ENCODE assay signal across 26 cellular contexts in genomic region chr20:58792426-58792825, GRCh38.
"Had no signal": no experiment of that assay in that cellular context is flagged by ENCODE, and none has a peak within 500 bp of the region (broad histone marks: within the 10 kb centered on the region; RNA-seq: fewer than 3 reads in every experiment).

No MANE protein-coding gene starts in this region.

- FAIRE-seq: frontal cortex had no signal

- H3K4me3 ChIP-seq: body of pancreas, colonic mucosa, dorsolateral prefrontal cortex had no signal

- DNase-seq: activated CD4-positive, alpha-beta memory T cell treated with anti-CD3 and anti-CD28 coated beads, Interleukin-2, amount 10 ng/mL, durations not matched to agents 7 days and 5 days; activated CD4-positive, alpha-beta T cell treated with anti-CD3 and anti-CD28 coated beads for 36 hours; activated CD4-positive, alpha-beta T cell treated with anti-CD3 and anti-CD28 coated beads, Interleukin-2, amount 10 ng/mL, durations not matched to agents 24 days and 14 days; activated CD4-positive, CD25-positive, alpha-beta regulatory T cell; activated CD4-positive, CD25-positive, alpha-beta regulatory T cell treated with anti-CD3 and anti-CD28 coated beads, Interleukin-2, amount 50 U/mL, for 72 hours; activated CD8-positive, alpha-beta memory T cell treated with anti-CD3 and anti-CD28 coated beads, Interleukin-2, amount 50 U/mL, for 48 hours; activated effector memory CD4-positive, alpha-beta T cell treated with Interleukin-2 at 50 U/mL for 16 hours; activated gamma-delta T cell treated with Interleukin-2 at 50 U/mL for 16 hours; activated naive CD4-positive, alpha-beta T cell treated with anti-CD3 and anti-CD28 coated beads, Interleukin-2, amount 50 U/mL, for 16 hours; activated naive CD4-positive, alpha-beta T cell treated with Interleukin-2 at 50 U/mL for 16 hours; activated T-cell treated with anti-CD3 and anti-CD28 coated beads for 4 hours; activated T-cell treated with anti-CD3 and anti-CD28 coated beads, Interleukin-2, amount 50 U/mL, for 24 hours; activated T-cell treated with anti-CD3 and anti-CD28 coated beads, Interleukin-2, amount 50 U/mL, for 72 hours; amniotic stem cell; body of pancreas; caudate nucleus; colonic mucosa; dorsolateral prefrontal cortex; effector memory CD4-positive, alpha-beta T cell; endodermal cell; foreskin fibroblast; head of caudate nucleus; T-helper 2 cell had no signal

- H3K27me3 Mint-ChIP-seq: activated naive CD8-positive, alpha-beta T cell had no signal

- H3K4me1 ChIP-seq: body of pancreas, colonic mucosa had no signal

- ATAC-seq: activated CD4-positive, alpha-beta T cell treated with anti-CD3 and anti-CD28 coated beads for 36 hours; activated T-cell treated with anti-CD3 and anti-CD28 coated beads, Interleukin-2, amount 50 U/mL, for 72 hours; body of pancreas; esophagus mucosa had no signal

- H3K9me3 ChIP-seq: body of pancreas, colonic mucosa had no signal

- H3K36me3 Mint-ChIP-seq: activated naive CD8-positive, alpha-beta T cell had no signal

- H3K9me3 Mint-ChIP-seq: activated CD4-positive, alpha-beta memory T cell treated with anti-CD3 and anti-CD28 coated beads, Interleukin-2, amount 10 ng/mL, durations not matched to agents 7 days and 5 days; activated CD4-positive, alpha-beta T cell treated with anti-CD3 and anti-CD28 coated beads, Interleukin-2, amount 10 ng/mL, durations not matched to agents 24 days and 14 days; activated T-cell treated with anti-CD3 and anti-CD28 coated beads, Interleukin-2, amount 50 U/mL, for 24 hours; activated T-cell treated with anti-CD3 and anti-CD28 coated beads, Interleukin-2, amount 50 U/mL, for 72 hours; endodermal cell had no signal

- H3K27me3 ChIP-seq: body of pancreas, colonic mucosa had no signal

- H3K27ac ChIP-seq: body of pancreas, colonic mucosa, dorsolateral prefrontal cortex had no signal

- H3K27ac Mint-ChIP-seq: activated CD4-positive, alpha-beta memory T cell treated with anti-CD3 and anti-CD28 coated beads, Interleukin-2, amount 10 ng/mL, durations not matched to agents 7 days and 5 days; activated CD4-positive, alpha-beta T cell treated with anti-CD3 and anti-CD28 coated beads for 36 hours; activated CD4-positive, alpha-beta T cell treated with anti-CD3 and anti-CD28 coated beads, Interleukin-2, amount 10 ng/mL, durations not matched to agents 24 days and 14 days; activated naive CD8-positive, alpha-beta T cell; activated T-cell treated with anti-CD3 and anti-CD28 coated beads, Interleukin-2, amount 50 U/mL, for 24 hours; activated T-cell treated with anti-CD3 and anti-CD28 coated beads, Interleukin-2, amount 50 U/mL, for 72 hours; endodermal cell had no signal

- H3K36me3 ChIP-seq: colonic mucosa had no signal

- H3K4me1 Mint-ChIP-seq: activated CD4-positive, alpha-beta memory T cell treated with anti-CD3 and anti-CD28 coated beads, Interleukin-2, amount 10 ng/mL, durations not matched to agents 7 days and 5 days; activated CD4-positive, alpha-beta T cell treated with anti-CD3 and anti-CD28 coated beads for 36 hours; activated CD4-positive, alpha-beta T cell treated with anti-CD3 and anti-CD28 coated beads, Interleukin-2, amount 10 ng/mL, durations not matched to agents 24 days and 14 days had no signal

- H3K4me3 Mint-ChIP-seq: activated CD4-positive, alpha-beta memory T cell treated with anti-CD3 and anti-CD28 coated beads, Interleukin-2, amount 10 ng/mL, durations not matched to agents 7 days and 5 days; activated CD4-positive, alpha-beta T cell treated with anti-CD3 and anti-CD28 coated beads for 36 hours; activated CD4-positive, alpha-beta T cell treated with anti-CD3 and anti-CD28 coated beads, Interleukin-2, amount 10 ng/mL, durations not matched to agents 24 days and 14 days; activated naive CD8-positive, alpha-beta T cell; activated T-cell treated with anti-CD3 and anti-CD28 coated beads, Interleukin-2, amount 50 U/mL, for 24 hours; activated T-cell treated with anti-CD3 and anti-CD28 coated beads, Interleukin-2, amount 50 U/mL, for 72 hours; endodermal cell had no signal
